1 cellular context compared by ENCODE assay signal in genomic region chr20:49644980-49645565, GRCh38.
TF ChIP-seq lines count a peak whose summit lies in the region.

No MANE protein-coding gene starts in this region.

TF ChIP-seq in IMR-90, 13 proteins besides CTCF, POLR2A, EP300 and RAD21 (continued from another document):
- TF ChIP-seq USF2 (IDR thresholded peaks at IDR 0.05; ENCODE audit: low read depth, low read length): no peak
- TF ChIP-seq BHLHE40 (IDR thresholded peaks at IDR 0.05; ENCODE audit: low read depth, low read length): no peak
- no peak for TF ChIP-seq NFE2L2 (IDR thresholded peaks at IDR 0.05; ENCODE audit: low read depth, low read length)
- TF ChIP-seq CEBPB (IDR thresholded peaks at IDR 0.05; ENCODE audit: low read depth, low read length): no peak
- no peak for TF ChIP-seq RFX5 (IDR thresholded peaks at IDR 0.05; ENCODE audit: low read depth, low read length)
- TF ChIP-seq MAFK (IDR thresholded peaks at IDR 0.05; ENCODE audit: low read depth, low read length): no peak
- TF ChIP-seq CHD1 (IDR thresholded peaks at IDR 0.05; ENCODE audit: low read depth, low read length): no peak
- no peak for TF ChIP-seq ELK1 (IDR thresholded peaks at IDR 0.05; ENCODE audit: borderline replicate concordance, low read depth, low read length)
